In genomic region chr6:52495859-52496396, GRCh38 we compare ENCODE assay signal across 21 cellular contexts.
DNase-seq lines count a peak whose midpoint lies in the region; ATAC-seq and TF ChIP-seq lines count a peak whose summit lies in the region.
"Had no signal": no experiment of that assay in that cellular context is flagged by ENCODE, and none has a peak within 500 bp of the region (broad histone marks: within the 10 kb centered on the region; RNA-seq: fewer than 3 reads in every experiment).

No MANE protein-coding gene starts in this region.

- H3K27me3 ChIP-seq in KMS-11 (ENCODE audit: insufficient read depth, low read depth) (no peaks in the 10 kb centered on the region), PC-3 (ENCODE audit: low read length) (no peaks in the 10 kb centered on the region)
- H3K27me3 ChIP-seq: breast epithelium had no signal

- H4K20me1 ChIP-seq in KMS-11 (ENCODE audit: insufficient read depth) (no peaks in the 10 kb centered on the region), PC-3 (ENCODE audit: low read length) (no peaks in the 10 kb centered on the region)

- CTCF ChIA-PET in PC-3 (lab: Charles Lee): interaction anchor here (0.5 kb wide), 1 partner anchor 86 kb away, joined by 3 read pairs; no protein-coding TSS in a partner anchor

- H3K36me3 Mint-ChIP-seq in neural crest cell (ENCODE audit: low read depth): peaks cover 14% of the 10 kb centered on the region

- H3K4me2 ChIP-seq in KMS-11 (peak overlapping the region; percentile 72), PC-3 (ENCODE audit: low read length) (no peak overlapping the region)

- no peaks in the 10 kb centered on the region for H3K9me3 ChIP-seq in PC-3 (ENCODE audit: low read length)
- H3K9me3 ChIP-seq: breast epithelium had no signal

- peak overlapping the region; percentile 37 for H3K27ac Mint-ChIP-seq in neural crest cell (ENCODE audit: unreplicated experiment)
- H3K27ac Mint-ChIP-seq: T-cell had no signal

- intact Hi-C loops in PC-3 (cut with micrococcal nuclease): no loop called here

- H3K4me3 ChIP-seq in KMS-11 (IDR thresholded peaks at IDR 0.05; ENCODE audit: insufficient read depth, low read depth, low read length): no peak overlapping the region
- H3K4me3 ChIP-seq in PC-3 (ENCODE audit: low read length): no peak overlapping the region
- H3K4me3 ChIP-seq: breast epithelium had no signal

- H3K4me1 Mint-ChIP-seq in neural crest cell: no peaks in the 10 kb centered on the region
- H3K4me1 Mint-ChIP-seq: T-cell had no signal

- peak overlapping the region; percentile 91 for H3K27ac ChIP-seq in KMS-11
- H3K27ac ChIP-seq in PC-3 (ENCODE audit: low read length): no peak overlapping the region
- H3K27ac ChIP-seq: breast epithelium, C4-2B, parathyroid adenoma had no signal

- peaks cover 3% of the 10 kb centered on the region for H3K9me3 Mint-ChIP-seq in neural crest cell

- H3K36me3 ChIP-seq in KMS-11 (ENCODE audit: insufficient read depth) (no peaks in the 10 kb centered on the region), PC-3 (ENCODE audit: low read depth, low read length) (no peaks in the 10 kb centered on the region)
- H3K36me3 ChIP-seq: breast epithelium had no signal

- DNase-seq in NCI-H1417 (lab: John Stamatoyannopoulos, UW) (peak in 2 of 3 experiments; percentile 6 to 19), NCI-H1417 treated with DMSO at 0.1 percent for 48 hours (lab: John Stamatoyannopoulos, UW) (no peak), PC-3 (no peak), neural crest cell (ENCODE audit: low read depth, low spot score) (no peak), GOT3 (lab: John Stamatoyannopoulos, UW) (no peak)
- DNase-seq: activated CD4-positive, alpha-beta T cell treated with anti-CD3 and anti-CD28 coated beads, Interleukin-2, amount 50 U/mL, for 1 hour; activated CD8-positive, alpha-beta memory T cell treated with anti-CD3 and anti-CD28 coated beads, Interleukin-2, amount 50 U/mL, for 48 hours; activated effector memory CD4-positive, alpha-beta T cell treated with Interleukin-2 at 50 U/mL for 16 hours; cortex of kidney; GDM1; Kasumi-1; NCI-H1436 treated with DMSO at 0.1 percent for 48 hours; NCI-H345; SHP77; T-cell had no signal

- H3K79me2 ChIP-seq in KMS-11 (ENCODE audit: insufficient read depth, low read depth) (no peaks in the 10 kb centered on the region; the same call in 1 of the 2 replicates), PC-3 (ENCODE audit: low read length) (no peaks in the 10 kb centered on the region)
- H3K79me2 ChIP-seq: parathyroid adenoma had no signal

- H2AFZ ChIP-seq in KMS-11 (ENCODE audit: low read depth) (no peak overlapping the region), PC-3 (ENCODE audit: low read length) (no peak overlapping the region)
- H2AFZ ChIP-seq: parathyroid adenoma had no signal

- POLR2A ChIA-PET in PC-3 (lab: Charles Lee; ENCODE audit: unreplicated experiment): no interaction called here

- TF ChIP-seq CTCF in KMS-11 (conservative IDR thresholded peaks at IDR 0.05; ENCODE audit: low read depth, low read length): no peak
- no peak for TF ChIP-seq CTCF in PC-3 (conservative IDR thresholded peaks at IDR 0.05; ENCODE audit: low read depth, low read length)
- no peak for TF ChIP-seq CTCF in neural crest cell (conservative IDR thresholded peaks at IDR 0.05)

- no peaks in the 10 kb centered on the region for H3K27me3 Mint-ChIP-seq in neural crest cell (ENCODE audit: low read depth)
- H3K27me3 Mint-ChIP-seq: T-cell had no signal

- H3K9me2 ChIP-seq in PC-3 (replicated peaks; ENCODE audit: low read length): no peaks in the 10 kb centered on the region

- no peak overlapping the region for H3K4me3 Mint-ChIP-seq in neural crest cell
- H3K4me3 Mint-ChIP-seq: T-cell had no signal

- no peaks in the 10 kb centered on the region for H3F3A ChIP-seq in PC-3 (ENCODE audit: low read length, unreplicated experiment)

- H3K9ac ChIP-seq in KMS-11 (no peak overlapping the region), PC-3 (ENCODE audit: low read length) (no peak overlapping the region)
- H3K9ac ChIP-seq: parathyroid adenoma had no signal

- ATAC-seq in PC-3 (peak; percentile 24; the same call in 1 of the 2 replicates), HG03139 (IDR thresholded peaks at IDR 0.05; ENCODE audit: unreplicated experiment) (no peak), GM19328 (IDR thresholded peaks at IDR 0.05; ENCODE audit: unreplicated experiment) (no peak)
- ATAC-seq: T-cell had no signal

- peaks cover 88% of the 10 kb centered on the region for H3K4me1 ChIP-seq in KMS-11 (ENCODE audit: low read depth, poor library complexity, severe bottlenecking)
- no peaks in the 10 kb centered on the region for H3K4me1 ChIP-seq in PC-3 (ENCODE audit: insufficient read depth, low read length)
- H3K4me1 ChIP-seq: breast epithelium, parathyroid adenoma had no signal

- no TSS peak for BruUV-seq in PC-3 (replicated peaks; lab: Mats Ljungman, UMichigan)

Comparison
In these comparisons a context has a peak if more than half of its experiments do, and no peak if none do; other contexts are left out.
1. DNase-seq: peak in NCI-H1417 (2 of 3); none in NCI-H1417 treated with DMSO at 0.1 percent for 48 hours (single experiment), PC-3 (single experiment), neural crest cell (single experiment) and GOT3 (single experiment).